ENCODE assay signal across 8 cellular contexts in the genomic region with DNA sequence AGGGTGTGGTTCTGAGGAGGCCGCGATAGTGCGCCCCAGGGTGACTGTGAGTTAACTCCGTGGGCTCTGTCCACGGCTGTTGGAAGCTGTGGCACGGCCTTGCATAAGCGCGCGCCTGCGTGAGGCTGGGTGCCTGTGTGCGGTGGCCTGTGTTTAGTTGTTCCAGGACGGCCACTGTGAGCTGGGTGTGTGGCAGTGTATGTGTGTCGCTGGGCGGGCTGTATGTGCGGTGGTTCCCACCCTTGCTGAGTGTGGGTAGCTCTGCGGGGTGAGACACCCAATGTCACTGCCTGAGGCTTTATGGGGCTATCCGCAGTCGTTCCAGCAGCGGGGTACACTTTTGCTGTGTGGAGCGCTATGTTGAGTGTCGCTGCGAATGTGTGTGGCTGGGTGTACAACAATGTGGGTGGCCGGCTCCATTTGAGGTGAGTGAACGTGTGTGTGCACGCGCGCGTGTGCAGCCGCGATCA. TPM values are rescaled to one million over a fixed set of nuclear protein-coding genes. Genes with fewer than 3 reads are reported as not detected.
A peak's percentile ranks its signal among the peaks of the same experiment; 100 is the strongest.
DNase-seq lines count a peak whose midpoint lies in the region; ATAC-seq, FAIRE-seq and TF ChIP-seq lines count a peak whose summit lies in the region.

No MANE protein-coding gene starts in this region.

- H3K27ac Mint-ChIP-seq in astrocyte (ENCODE audit: unreplicated experiment): peak overlapping the region; percentile 88
- H3K27ac Mint-ChIP-seq in stimulated activated effector memory CD8-positive, alpha-beta T cell treated with anti-CD3 and anti-CD28 coated beads, Interleukin-12 subunit alpha, Interleukin-12 subunit beta, amount 100 ng/mL, for 72 hours: peak overlapping the region; percentile 91

- peak overlapping the region; percentile 95 for H3K4me2 ChIP-seq in astrocyte (ENCODE audit: low read length)

- FAIRE-seq in astrocyte (lab: Jason Lieb, UNC): no peak

- H3K9me3 ChIP-seq in astrocyte (ENCODE audit: insufficient read depth, low read depth, low read length): no peaks in the 10 kb centered on the region
- H3K9me3 ChIP-seq in iPS-18a (ENCODE audit: control insufficient read depth, low read depth, low read length): no peaks in the 10 kb centered on the region

- no peaks in the 10 kb centered on the region for H3K27me3 Mint-ChIP-seq in astrocyte (ENCODE audit: low read depth, unreplicated experiment)

- H4K20me1 ChIP-seq in astrocyte (ENCODE audit: insufficient read depth, low read length): peaks cover 39% of the 10 kb centered on the region

- peak overlapping the region; percentile 77 for H2AFZ ChIP-seq in astrocyte (ENCODE audit: low read depth, low read length)

- H3K27me3 ChIP-seq in astrocyte (ENCODE audit: insufficient read depth, low read length) (no peaks in the 10 kb centered on the region), iPS-18a (ENCODE audit: control insufficient read depth, insufficient read depth, low read length) (peaks cover 46% of the 10 kb centered on the region)

- peaks cover 4% of the 10 kb centered on the region for H3K36me3 Mint-ChIP-seq in astrocyte (ENCODE audit: low read depth, unreplicated experiment)
- peaks cover 45% of the 10 kb centered on the region for H3K36me3 Mint-ChIP-seq in stimulated activated effector memory CD8-positive, alpha-beta T cell treated with anti-CD3 and anti-CD28 coated beads, Interleukin-12 subunit alpha, Interleukin-12 subunit beta, amount 100 ng/mL, for 72 hours

- no peak for TF ChIP-seq EP300 in Ishikawa (IDR thresholded peaks at IDR 0.05; ENCODE audit: borderline replicate concordance)

- no peak for TF ChIP-seq CTCF in astrocyte (IDR thresholded peaks at IDR 0.05; ENCODE audit: insufficient read depth, low read depth, low read length)

- peaks cover 42% of the 10 kb centered on the region for H3K79me2 ChIP-seq in astrocyte (ENCODE audit: insufficient read depth, low read length)

- peaks cover 10% of the 10 kb centered on the region for H3K4me1 Mint-ChIP-seq in astrocyte (ENCODE audit: low read depth, unreplicated experiment)
- peaks cover 84% of the 10 kb centered on the region for H3K4me1 Mint-ChIP-seq in stimulated activated effector memory CD8-positive, alpha-beta T cell treated with anti-CD3 and anti-CD28 coated beads, Interleukin-12 subunit alpha, Interleukin-12 subunit beta, amount 100 ng/mL, for 72 hours

- TF ChIP-seq POLR2A in GM18505 (IDR thresholded peaks at IDR 0.05; ENCODE audit: borderline replicate concordance, extremely low read depth, insufficient read depth, insufficient read length): no peak

- H3K4me1 ChIP-seq in astrocyte (ENCODE audit: insufficient read depth, low read length) (peaks cover 54% of the 10 kb centered on the region), iPS-18a (ENCODE audit: control insufficient read depth, low read depth, low read length) (peaks cover 10% of the 10 kb centered on the region)

- TF ChIP-seq RAD21 in Ishikawa (IDR thresholded peaks at IDR 0.05; ENCODE audit: low read depth): no peak

- peak overlapping the region; percentile 70 for H3K4me3 ChIP-seq in astrocyte (ENCODE audit: insufficient read depth, low read depth, low read length)
- peak overlapping the region; percentile 31 for H3K4me3 ChIP-seq in iPS-18a (ENCODE audit: low read length)

- peak overlapping the region; percentile 11 for H3K27ac ChIP-seq in astrocyte (ENCODE audit: low read depth, low read length)
- H3K27ac ChIP-seq in iPS-18a (ENCODE audit: low read length): no peak overlapping the region

- H3K36me3 ChIP-seq in astrocyte (ENCODE audit: insufficient read depth, low read length) (no peaks in the 10 kb centered on the region), iPS-18a (ENCODE audit: control insufficient read depth, low read depth, low read length) (no peaks in the 10 kb centered on the region)

- H3K9ac ChIP-seq in astrocyte (ENCODE audit: low read length): peak overlapping the region; percentile 37
- H3K9ac ChIP-seq in iPS-18a (ENCODE audit: low read length): no peak overlapping the region

- DNase-seq in astrocyte (ENCODE audit: low read depth) (no peak), NCI-H1694 treated with DMSO at 0.1 percent for 48 hours (lab: John Stamatoyannopoulos, UW) (no peak), SIG-M5 treated with dmso at 0.1 percent for 504 hours (lab: John Stamatoyannopoulos, UW; ENCODE audit: unreplicated experiment) (no peak)
- DNase-seq in stimulated activated effector memory CD8-positive, alpha-beta T cell treated with anti-CD3 and anti-CD28 coated beads, Interleukin-12 subunit alpha, Interleukin-12 subunit beta, amount 100 ng/mL, for 72 hours (ENCODE audit: low spot score in 2 of 2): no peak

- peak overlapping the region; percentile 76 for H3K4me3 Mint-ChIP-seq in astrocyte (ENCODE audit: unreplicated experiment)
- peak overlapping the region; percentile 95 for H3K4me3 Mint-ChIP-seq in stimulated activated effector memory CD8-positive, alpha-beta T cell treated with anti-CD3 and anti-CD28 coated beads, Interleukin-12 subunit alpha, Interleukin-12 subunit beta, amount 100 ng/mL, for 72 hours

- ATAC-seq in GM18505 (IDR thresholded peaks at IDR 0.05; ENCODE audit: unreplicated experiment): peak; percentile 8
- ATAC-seq in stimulated activated effector memory CD8-positive, alpha-beta T cell treated with anti-CD3 and anti-CD28 coated beads, Interleukin-12 subunit alpha, Interleukin-12 subunit beta, amount 100 ng/mL, for 72 hours: peak; percentile 39
- ATAC-seq in GM21786 (IDR thresholded peaks at IDR 0.05; ENCODE audit: unreplicated experiment): no peak

- no peaks in the 10 kb centered on the region for H3K9me3 Mint-ChIP-seq in astrocyte (ENCODE audit: unreplicated experiment)
- H3K9me3 Mint-ChIP-seq in stimulated activated effector memory CD8-positive, alpha-beta T cell treated with anti-CD3 and anti-CD28 coated beads, Interleukin-12 subunit alpha, Interleukin-12 subunit beta, amount 100 ng/mL, for 72 hours: no peaks in the 10 kb centered on the region

TF ChIP-seq in Ishikawa, 13 proteins besides CTCF, POLR2A, EP300 and RAD21:
- no peak; the same call in 1 of the 2 replicates for TF ChIP-seq EGR1 (IDR thresholded peaks at IDR 0.05)
- no peak for TF ChIP-seq YY1 (IDR thresholded peaks at IDR 0.05; ENCODE audit: low read depth)
- peak; percentile 48; the same call in 1 of the 2 replicates for TF ChIP-seq TCF12 (IDR thresholded peaks at IDR 0.05; ENCODE audit: low read depth)
- TF ChIP-seq, protein P1, sequence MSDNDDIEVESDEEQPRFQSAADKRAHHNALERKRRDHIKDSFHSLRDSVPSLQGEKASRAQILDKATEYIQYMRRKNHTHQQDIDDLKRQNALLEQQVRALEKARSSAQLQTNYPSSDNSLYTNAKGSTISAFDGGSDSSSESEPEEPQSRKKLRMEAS (IDR thresholded peaks at IDR 0.05): no peak; the same call in 1 of the 2 replicates
- TF ChIP-seq, protein P2, sequence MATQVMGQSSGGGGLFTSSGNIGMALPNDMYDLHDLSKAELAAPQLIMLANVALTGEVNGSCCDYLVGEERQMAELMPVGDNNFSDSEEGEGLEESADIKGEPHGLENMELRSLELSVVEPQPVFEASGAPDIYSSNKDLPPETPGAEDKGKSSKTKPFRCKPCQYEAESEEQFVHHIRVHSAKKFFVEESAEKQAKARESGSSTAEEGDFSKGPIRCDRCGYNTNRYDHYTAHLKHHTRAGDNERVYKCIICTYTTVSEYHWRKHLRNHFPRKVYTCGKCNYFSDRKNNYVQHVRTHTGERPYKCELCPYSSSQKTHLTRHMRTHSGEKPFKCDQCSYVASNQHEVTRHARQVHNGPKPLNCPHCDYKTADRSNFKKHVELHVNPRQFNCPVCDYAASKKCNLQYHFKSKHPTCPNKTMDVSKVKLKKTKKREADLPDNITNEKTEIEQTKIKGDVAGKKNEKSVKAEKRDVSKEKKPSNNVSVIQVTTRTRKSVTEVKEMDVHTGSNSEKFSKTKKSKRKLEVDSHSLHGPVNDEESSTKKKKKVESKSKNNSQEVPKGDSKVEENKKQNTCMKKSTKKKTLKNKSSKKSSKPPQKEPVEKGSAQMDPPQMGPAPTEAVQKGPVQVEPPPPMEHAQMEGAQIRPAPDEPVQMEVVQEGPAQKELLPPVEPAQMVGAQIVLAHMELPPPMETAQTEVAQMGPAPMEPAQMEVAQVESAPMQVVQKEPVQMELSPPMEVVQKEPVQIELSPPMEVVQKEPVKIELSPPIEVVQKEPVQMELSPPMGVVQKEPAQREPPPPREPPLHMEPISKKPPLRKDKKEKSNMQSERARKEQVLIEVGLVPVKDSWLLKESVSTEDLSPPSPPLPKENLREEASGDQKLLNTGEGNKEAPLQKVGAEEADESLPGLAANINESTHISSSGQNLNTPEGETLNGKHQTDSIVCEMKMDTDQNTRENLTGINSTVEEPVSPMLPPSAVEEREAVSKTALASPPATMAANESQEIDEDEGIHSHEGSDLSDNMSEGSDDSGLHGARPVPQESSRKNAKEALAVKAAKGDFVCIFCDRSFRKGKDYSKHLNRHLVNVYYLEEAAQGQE (IDR thresholded peaks at IDR 0.05; ENCODE audit: low read depth): no peak
- no peak for TF ChIP-seq TAF1 (IDR thresholded peaks at IDR 0.05; ENCODE audit: low read depth)
- TF ChIP-seq, protein P3, sequence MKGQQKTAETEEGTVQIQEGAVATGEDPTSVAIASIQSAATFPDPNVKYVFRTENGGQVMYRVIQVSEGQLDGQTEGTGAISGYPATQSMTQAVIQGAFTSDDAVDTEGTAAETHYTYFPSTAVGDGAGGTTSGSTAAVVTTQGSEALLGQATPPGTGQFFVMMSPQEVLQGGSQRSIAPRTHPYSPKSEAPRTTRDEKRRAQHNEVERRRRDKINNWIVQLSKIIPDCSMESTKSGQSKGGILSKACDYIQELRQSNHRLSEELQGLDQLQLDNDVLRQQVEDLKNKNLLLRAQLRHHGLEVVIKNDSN (IDR thresholded peaks at IDR 0.05): no peak

RNA-seq across cellular contexts. Expression of a gene that starts 0.4 kb away (rescaled TPM):
- 51.2 and 56.6 TPM in 2 replicates for total RNA-seq in astrocyte

RNA-seq across cellular contexts. Expression of a gene that starts 19.2 kb away (rescaled TPM):
- total RNA-seq in astrocyte: 128 and 153 TPM in 2 replicates

RNA-seq across cellular contexts. Expression of a gene that starts 21.3 kb away (rescaled TPM):
- not detected in 2 replicates for total RNA-seq in astrocyte

RNA-seq across cellular contexts. Expression of a gene that starts 32.8 kb away (rescaled TPM):
- total RNA-seq in astrocyte: 20.5 and 23.2 TPM in 2 replicates
